ENCODE assay signal across 7 cellular contexts in genomic region chr22:35364230-35364629, GRCh38. TPM values are rescaled to one million over a fixed set of nuclear protein-coding genes. Genes with fewer than 3 reads are reported as not detected.
DNase-seq lines count a peak whose midpoint lies in the region; ATAC-seq and TF ChIP-seq lines count a peak whose summit lies in the region.
"Not testable (repeated sequence)": the region's sequence is repeated elsewhere in the genome, so short reads cannot be mapped to it uniquely, and the experiment has no call there.

No MANE protein-coding gene starts in this region.

- DNase-seq in DMS53 (lab: John Stamatoyannopoulos, UW) (peak; percentile 88), LHCN-M2 (ENCODE audit: low read depth) (peak; percentile 85), NCI-H345 treated with DMSO at 0.1 percent for 48 hours (lab: John Stamatoyannopoulos, UW; ENCODE audit: unreplicated experiment) (peak; percentile 38), SIG-M5 treated with dmso at 0.1 percent for 504 hours (lab: John Stamatoyannopoulos, UW; ENCODE audit: unreplicated experiment) (peak; percentile 71), cardiac fibroblast (ENCODE audit: low read depth in 2 of 2) (peak; percentile 58 to 84)
- DNase-seq in Right ventricle myocardium inferior (ENCODE audit: missing footprints); naive thymus-derived CD4-positive, alpha-beta T cell: not testable (repeated sequence)

- not testable (repeated sequence) for H3K4me3 Mint-ChIP-seq in naive thymus-derived CD4-positive, alpha-beta T cell

- not testable (repeated sequence) for H3K4me1 Mint-ChIP-seq in naive thymus-derived CD4-positive, alpha-beta T cell

- H3K27ac Mint-ChIP-seq in naive thymus-derived CD4-positive, alpha-beta T cell, result not testable (repeated sequence)

- ATAC-seq in Right ventricle myocardium inferior, result peak; percentile 15
- ATAC-seq in naive thymus-derived CD4-positive, alpha-beta T cell, result peak; percentile 76

- H3K9me3 Mint-ChIP-seq in naive thymus-derived CD4-positive, alpha-beta T cell, result not testable (repeated sequence)

- not testable (repeated sequence) for H3K27me3 ChIP-seq in naive thymus-derived CD4-positive, alpha-beta T cell (ENCODE audit: control insufficient read depth in 2 of 2, insufficient read depth in 2 of 2, low read length in 2 of 2)

- not testable (repeated sequence) for H3K4me1 ChIP-seq in naive thymus-derived CD4-positive, alpha-beta T cell (ENCODE audit: control insufficient read depth in 2 of 2, insufficient read depth in 2 of 2, low read length in 2 of 2)

- H3K27ac ChIP-seq in naive thymus-derived CD4-positive, alpha-beta T cell (ENCODE audit: low read depth, low read length), result not testable (repeated sequence)

- not testable (repeated sequence) for TF ChIP-seq CTCF in cardiac fibroblast (IDR thresholded peaks at IDR 0.05; ENCODE audit: low read depth, low read length)

- H3K36me3 ChIP-seq in naive thymus-derived CD4-positive, alpha-beta T cell (ENCODE audit: control insufficient read depth in 2 of 3, insufficient read depth in 3 of 3, low read length in 3 of 3), result not testable (repeated sequence)

- CTCF ChIA-PET in naive thymus-derived CD4-positive, alpha-beta T cell (lab: Charles Lee), result not testable (repeated sequence)

- H3K9me3 ChIP-seq in naive thymus-derived CD4-positive, alpha-beta T cell (ENCODE audit: control insufficient read depth in 2 of 3, low read length in 3 of 3), result not testable (repeated sequence)

- H3K27me3 Mint-ChIP-seq in naive thymus-derived CD4-positive, alpha-beta T cell, result peaks cover 22 to 27% (median 25%) of the 10 kb centered on the region in 5 donors

- H3K4me3 ChIP-seq in cardiac fibroblast (replicated peaks in 1 of 2; ENCODE audit: low read depth in 2 of 2, low read length in 2 of 2); naive thymus-derived CD4-positive, alpha-beta T cell (ENCODE audit: low read length): not testable (repeated sequence)

- POLR2A ChIA-PET in naive thymus-derived CD4-positive, alpha-beta T cell (lab: Charles Lee), result not testable (repeated sequence)

- not testable (repeated sequence) for H3K36me3 Mint-ChIP-seq in naive thymus-derived CD4-positive, alpha-beta T cell

- intact Hi-C loops in Right ventricle myocardium inferior (cut with DNase I); naive thymus-derived CD4-positive, alpha-beta T cell (cut with micrococcal nuclease): not testable (repeated sequence)

RNA-seq across cellular contexts. Expression of gene HMOX1, which starts 16.7 kb away (rescaled TPM):
- total RNA-seq in LHCN-M2 (2014; rRNA removed) (103 and 152 TPM in 2 replicates), Right ventricle myocardium inferior (7.4 TPM)
- polyA plus RNA-seq in LHCN-M2 (2012), result 85.0 TPM
- total RNA-seq in naive thymus-derived CD4-positive, alpha-beta T cell, result 10 to 100 TPM in 1 of 5 experiments, 1 to 10 TPM in 3, under 1 TPM in 1; 0.92 to 54.0 (median 6.6) TPM
- polyA plus RNA-seq in naive thymus-derived CD4-positive, alpha-beta T cell, result under 1 TPM; 0.14 to 0.19 TPM

RNA-seq across cellular contexts. Expression of gene MCM5, which starts 35.7 kb away (rescaled TPM):
- total RNA-seq in LHCN-M2 (2014; rRNA removed) (100 and 139 TPM in 2 replicates), Right ventricle myocardium inferior (13.6 TPM)
- polyA plus RNA-seq in LHCN-M2 (2012), result 87.5 TPM
- 100 to 1,000 TPM in 1 of 5 experiments, 10 to 100 TPM in 4; 34.7 to 208 (median 50.7) TPM for total RNA-seq in naive thymus-derived CD4-positive, alpha-beta T cell
- polyA plus RNA-seq in naive thymus-derived CD4-positive, alpha-beta T cell, result 10 to 100 TPM; 19.7 to 26.4 TPM
